In genomic region chr5:24786108-24786507, GRCh38 we compare ENCODE assay signal across 29 cellular contexts.
DNase-seq lines count a peak whose midpoint lies in the region; ATAC-seq, FAIRE-seq and TF ChIP-seq lines count a peak whose summit lies in the region.
"Had no signal": no experiment of that assay in that cellular context is flagged by ENCODE, and none has a peak within 500 bp of the region (broad histone marks: within the 10 kb centered on the region; RNA-seq: fewer than 3 reads in every experiment).

No MANE protein-coding gene starts in this region.

- no peaks in the 10 kb centered on the region for H3K9me3 Mint-ChIP-seq in GM23338

- no peaks in the 10 kb centered on the region for H3K79me2 ChIP-seq in GM23338 (replicated peaks; ENCODE audit: insufficient read depth)
- H3K79me2 ChIP-seq in SU-DHL-6 (ENCODE audit: insufficient read depth, low read length), result no peaks in the 10 kb centered on the region
- H3K79me2 ChIP-seq in H1 (ENCODE audit: control insufficient read depth in 1 of 2, insufficient read depth in 2 of 2, low read length in 2 of 2), result no peaks in the 10 kb centered on the region

- H2BK120ac ChIP-seq in H1 (replicated peaks; ENCODE audit: low read depth, low read length) (no peak overlapping the region), neuronal stem cell (ENCODE audit: low read depth, low read length) (no peak overlapping the region)

- H3K9ac ChIP-seq in SU-DHL-6 (ENCODE audit: low read length), result no peak overlapping the region
- no peak overlapping the region for H3K9ac ChIP-seq in H1 (replicated peaks in 1 of 4; ENCODE audit: extremely low read depth in 1 of 4, low read depth in 3 of 4, low read length in 3 of 4)
- H3K9ac ChIP-seq in neuronal stem cell (ENCODE audit: low read depth, low read length, poor library complexity), result no peak overlapping the region
- H3K9ac ChIP-seq in kidney (ENCODE audit: low read length in 2 of 2), result no peak overlapping the region
- H3K9ac ChIP-seq: BLaER1 had no signal

- POLR2A ChIA-PET in H1 (lab: Charles Lee; ENCODE audit: partially characterized antibody), result no interaction called here

- no peaks in the 10 kb centered on the region for H3K27me3 ChIP-seq in GM23338 (ENCODE audit: insufficient read depth)
- no peaks in the 10 kb centered on the region for H3K27me3 ChIP-seq in SU-DHL-6 (ENCODE audit: low read length)
- H3K27me3 ChIP-seq in H1 (replicated peaks in 1 of 4; ENCODE audit: control insufficient read depth in 3 of 4, extremely low read depth in 1 of 4, insufficient read depth in 3 of 4, low read length in 3 of 4), result no peaks in the 10 kb centered on the region
- no peaks in the 10 kb centered on the region for H3K27me3 ChIP-seq in neuronal stem cell (ENCODE audit: control insufficient read depth in 3 of 3, insufficient read depth in 3 of 3, low read depth in 1 of 3, low read length in 3 of 3)
- H3K27me3 ChIP-seq: BE2C, BLaER1 had no signal

- H2AK5ac ChIP-seq in H1 (ENCODE audit: low read depth, low read length), result no peak overlapping the region
- no peak overlapping the region for H2AK5ac ChIP-seq in neuronal stem cell (ENCODE audit: low read depth, low read length)

- peaks cover 5% of the 10 kb centered on the region; the same call in 2 of the 3 replicates for H3K4me1 Mint-ChIP-seq in GM23338
- H3K4me1 Mint-ChIP-seq: CD14-positive monocyte; CD4-positive, alpha-beta memory T cell; CD4-positive, CD25-positive, alpha-beta regulatory T cell; CD8-positive, alpha-beta memory T cell had no signal

- H4K20me1 ChIP-seq in GM23338 (replicated peaks; ENCODE audit: insufficient read depth) (no peaks in the 10 kb centered on the region), SU-DHL-6 (ENCODE audit: low read depth, low read length) (no peaks in the 10 kb centered on the region), H1 (replicated peaks in 1 of 2; ENCODE audit: control insufficient read depth in 1 of 2, insufficient read depth in 2 of 2, low read length in 2 of 2) (no peaks in the 10 kb centered on the region)
- H4K20me1 ChIP-seq: BLaER1 had no signal

- peak; percentile 74 for ATAC-seq in GM23338
- ATAC-seq in HG03571 (IDR thresholded peaks at IDR 0.05; ENCODE audit: unreplicated experiment), result no peak
- no peak for ATAC-seq in GM18511 (IDR thresholded peaks at IDR 0.05; ENCODE audit: unreplicated experiment)
- ATAC-seq: GM12878 had no signal

- no peak for TF ChIP-seq EP300 in H1 (IDR thresholded peaks at IDR 0.05; ENCODE audit: borderline replicate concordance in 1 of 2, low read depth in 2 of 2, low read length in 2 of 2)

- H2BK20ac ChIP-seq in H1 (ENCODE audit: low read length), result no peak overlapping the region

- H3K23me2 ChIP-seq in H1 (ENCODE audit: low read depth, low read length), result no peaks in the 10 kb centered on the region

- CTCF ChIA-PET in H1 (lab: Charles Lee; ENCODE audit: partially characterized antibody), result no interaction called here

- H3F3A ChIP-seq in GM23338 (replicated peaks; ENCODE audit: low read depth) (no peaks in the 10 kb centered on the region), SU-DHL-6 (ENCODE audit: insufficient read depth) (no peaks in the 10 kb centered on the region)

- H3K18ac ChIP-seq in H1 (ENCODE audit: extremely low read depth, low read length) (no peak overlapping the region), neuronal stem cell (ENCODE audit: low read length) (no peak overlapping the region)

- peaks cover under 1% of the 10 kb centered on the region for H3K27me3 Mint-ChIP-seq in GM23338 (ENCODE audit: insufficient read depth, low read depth, poor library complexity)
- H3K27me3 Mint-ChIP-seq: CD4-positive, alpha-beta memory T cell; CD4-positive, CD25-positive, alpha-beta regulatory T cell had no signal

- TF ChIP-seq RAD21 in H1 (IDR thresholded peaks at IDR 0.05 in 1 of 2, conservative IDR thresholded peaks at IDR 0.05 in 1 of 2; ENCODE audit: low read depth in 2 of 2, low read length in 2 of 2), result no peak

- H2BK12ac ChIP-seq in H1 (ENCODE audit: low read depth, low read length) (no peak overlapping the region), neuronal stem cell (ENCODE audit: low read length) (no peak overlapping the region)

- H3K27ac ChIP-seq in GM23338 (ENCODE audit: low read depth) (no peak overlapping the region), SU-DHL-6 (ENCODE audit: low read depth, low read length) (no peak overlapping the region), H1 (ENCODE audit: low read depth, low read length) (no peak overlapping the region), neuronal stem cell (replicated peaks; ENCODE audit: low read length) (no peak overlapping the region), kidney (ENCODE audit: low read depth in 2 of 2, low read length in 2 of 2) (no peak overlapping the region)
- H3K27ac ChIP-seq: BLaER1 had no signal

- no peak overlapping the region for H3K56ac ChIP-seq in H1 (replicated peaks; ENCODE audit: insufficient read length, low read depth, low read length)

- H3K36me3 Mint-ChIP-seq in GM23338 (ENCODE audit: low read depth), result no peaks in the 10 kb centered on the region
- H3K36me3 Mint-ChIP-seq: CD14-positive monocyte; CD4-positive, alpha-beta memory T cell; CD4-positive, CD25-positive, alpha-beta regulatory T cell; CD8-positive, alpha-beta memory T cell had no signal

- H3K36me3 ChIP-seq in GM23338 (ENCODE audit: insufficient read depth), result no peaks in the 10 kb centered on the region
- 0 out of 2 replicates have a peak, but pooled peaks cover 5% of the 10 kb centered on the region for H3K36me3 ChIP-seq in SU-DHL-6 (ENCODE audit: low read length)
- H3K36me3 ChIP-seq in H1 (ENCODE audit: control insufficient read depth in 2 of 4, insufficient read depth in 4 of 4, low read length in 3 of 4), result no peaks in the 10 kb centered on the region
- H3K36me3 ChIP-seq in neuronal stem cell (replicated peaks in 1 of 2; ENCODE audit: control insufficient read depth in 2 of 2, insufficient read depth in 2 of 2, low read length in 2 of 2), result no peaks in the 10 kb centered on the region
- H3K36me3 ChIP-seq in kidney (ENCODE audit: control insufficient read depth in 1 of 2, insufficient read depth in 2 of 2, low read length in 2 of 2), result no peaks in the 10 kb centered on the region
- H3K36me3 ChIP-seq: BE2C, BLaER1 had no signal

- H3K14ac ChIP-seq in H1 (ENCODE audit: insufficient read length) (no peak overlapping the region), neuronal stem cell (ENCODE audit: low read length) (no peak overlapping the region)

- H3K4me3 ChIP-seq in GM23338 (no peak overlapping the region), SU-DHL-6 (ENCODE audit: insufficient read depth, low read length, poor library complexity, severe bottlenecking) (no peak overlapping the region), H1 (ENCODE audit: extremely low read depth in 1 of 4, insufficient read depth in 2 of 4, low read depth in 3 of 4, low read length in 4 of 4) (no peak overlapping the region), neuronal stem cell (ENCODE audit: low read length in 2 of 2) (no peak overlapping the region), kidney (ENCODE audit: low read length in 2 of 2) (no peak overlapping the region)
- H3K4me3 ChIP-seq: BLaER1, GM12878 had no signal

- 82% methylated on average over 4 of the region's 4 CpGs; no CpG with 5 or more reads in 1 of the 2 experiments for WGBS in H1 (ENCODE audit: extremely low coverage in 1 of 2, insufficient coverage in 1 of 2, insufficient read length in 1 of 2, insufficient replicate concordance in 2 of 2, low coverage in 1 of 2, low lambda C conversion rate in 2 of 2, missing lambda C conversion rate in 1 of 2), 2 experiments
- no CpG with 5 or more reads among the region's 4 CpGs for WGBS in neuronal stem cell (ENCODE audit: extremely low coverage in 2 of 2, insufficient read length in 2 of 2, insufficient replicate concordance in 1 of 2), 2 donors

- H3K23ac ChIP-seq in H1 (ENCODE audit: insufficient read length) (no peak overlapping the region), neuronal stem cell (ENCODE audit: low read depth, low read length, poor library complexity) (no peak overlapping the region)

- no peak overlapping the region for H3K27ac Mint-ChIP-seq in GM23338
- H3K27ac Mint-ChIP-seq: CD14-positive monocyte; CD4-positive, alpha-beta memory T cell; CD4-positive, CD25-positive, alpha-beta regulatory T cell; CD8-positive, alpha-beta memory T cell had no signal

- H3K4ac ChIP-seq in H1 (replicated peaks; ENCODE audit: insufficient read length, low read depth, low read length), result no peak overlapping the region
- no peak overlapping the region for H3K4ac ChIP-seq in neuronal stem cell (ENCODE audit: low read length)

- H4K8ac ChIP-seq in H1 (ENCODE audit: extremely low read depth, insufficient read depth, low read length) (no peak overlapping the region), neuronal stem cell (ENCODE audit: low read depth, low read length) (no peak overlapping the region)

- no peak overlapping the region for H3K4me3 Mint-ChIP-seq in GM23338
- H3K4me3 Mint-ChIP-seq: CD14-positive monocyte; CD4-positive, alpha-beta memory T cell; CD4-positive, CD25-positive, alpha-beta regulatory T cell; CD8-positive, alpha-beta memory T cell had no signal

- no peak overlapping the region for H2BK5ac ChIP-seq in H1 (ENCODE audit: low read depth, low read length)
- no peak overlapping the region for H2BK5ac ChIP-seq in neuronal stem cell (ENCODE audit: low read length)

- no peaks in the 10 kb centered on the region for H3K9me2 ChIP-seq in GM23338 (ENCODE audit: insufficient read depth)
- H3K9me2 ChIP-seq in SU-DHL-6 (replicated peaks; ENCODE audit: insufficient read depth, low read length), result no peaks in the 10 kb centered on the region

- FAIRE-seq in H1 (lab: Jason Lieb, UNC), result peak; percentile 24
- FAIRE-seq in kidney (lab: Jason Lieb, UNC), result no peak
- FAIRE-seq: GM12878, GM12892, GM18507, GM19239 had no signal

- H3K9me3 ChIP-seq in SU-DHL-6 (ENCODE audit: insufficient read depth, low read length) (no peaks in the 10 kb centered on the region; the same call in 1 of the 2 replicates), H1 (ENCODE audit: insufficient read depth in 2 of 2, low read depth in 1 of 2, low read length in 1 of 2) (no peaks in the 10 kb centered on the region), neuronal stem cell (replicated peaks in 1 of 2; ENCODE audit: control insufficient read depth in 2 of 2, insufficient read depth in 1 of 2, low read depth in 1 of 2, low read length in 2 of 2) (no peaks in the 10 kb centered on the region), kidney (ENCODE audit: control insufficient read depth in 1 of 2, low read length in 2 of 2) (no peaks in the 10 kb centered on the region)
- H3K9me3 ChIP-seq: BE2C, BLaER1 had no signal

- TF ChIP-seq CTCF in GM23338 (conservative IDR thresholded peaks at IDR 0.05; ENCODE audit: low read depth in 2 of 2) (no peak), SU-DHL-6 (IDR thresholded peaks at IDR 0.05; ENCODE audit: insufficient read depth, low read length, poor library complexity, severe bottlenecking) (no peak), H1 (IDR thresholded peaks at IDR 0.05; ENCODE audit: control extremely low read depth in 1 of 3, insufficient read depth in 1 of 3, low read depth in 1 of 3, low read length in 3 of 3) (no peak), kidney (IDR thresholded peaks at IDR 0.05; ENCODE audit: borderline replicate concordance, extremely low read depth, insufficient read depth) (no peak)

- DNase-seq in GM23338 (ENCODE audit: low spot score) (peak; percentile 11), H1 (ENCODE audit: low read depth in 1 of 2, low spot score in 2 of 2) (no peak), neuronal stem cell (ENCODE audit: low spot score) (no peak), NCI-H2171 (lab: John Stamatoyannopoulos, UW) (no peak), kidney (no peak)
- DNase-seq: 8988T; ACHN; BE2C; C1 segment of cervical spinal cord; CD4-positive, alpha-beta memory T cell; CD4-positive, CD25-positive, alpha-beta regulatory T cell; CD8-positive, alpha-beta memory T cell; COR-L47; DMS 273 treated with DMSO at 0.1 percent for 48 hours; DMS153; DMS53; DMS79; DND-41; EL; GDM1 had no signal

- no peak for TF ChIP-seq POLR2A in H1 (IDR thresholded peaks at IDR 0.05; ENCODE audit: control extremely low read depth in 1 of 2, low read depth in 2 of 2, low read length in 2 of 2)

- H3K79me1 ChIP-seq in H1 (ENCODE audit: low read depth, low read length) (no peaks in the 10 kb centered on the region), neuronal stem cell (ENCODE audit: low read depth, low read length) (no peaks in the 10 kb centered on the region)

- H3K4me2 ChIP-seq in GM23338 (no peak overlapping the region), SU-DHL-6 (ENCODE audit: low read depth, low read length, poor library complexity, severe bottlenecking) (no peak overlapping the region), H1 (ENCODE audit: insufficient read depth in 1 of 2, low read depth in 2 of 2, low read length in 2 of 2) (no peak overlapping the region), neuronal stem cell (ENCODE audit: insufficient read depth, low read length, poor library complexity, severe bottlenecking) (no peak overlapping the region)
- H3K4me2 ChIP-seq: BLaER1 had no signal

- no peaks in the 10 kb centered on the region for H3K4me1 ChIP-seq in GM23338 (ENCODE audit: insufficient read depth)
- H3K4me1 ChIP-seq in H1 (replicated peaks in 1 of 4; ENCODE audit: control insufficient read depth in 3 of 4, insufficient read depth in 4 of 4, low read length in 3 of 4), result no peaks in the 10 kb centered on the region
- H3K4me1 ChIP-seq in neuronal stem cell (ENCODE audit: control insufficient read depth in 2 of 2, insufficient read depth in 1 of 2, low read depth in 1 of 2, low read length in 2 of 2), result peaks cover 3 to 5% of the 10 kb centered on the region in 2 donors
- H3K4me1 ChIP-seq in kidney (ENCODE audit: control insufficient read depth in 1 of 2, insufficient read depth in 1 of 2, low read depth in 1 of 2, low read length in 2 of 2), result no peaks in the 10 kb centered on the region
- H3K4me1 ChIP-seq: BE2C, BLaER1 had no signal

- intact Hi-C loops in kidney (cut with DNase I), result no loop called here

- H2BK15ac ChIP-seq in H1 (ENCODE audit: low read length), result no peak overlapping the region
- no peak overlapping the region for H2BK15ac ChIP-seq in neuronal stem cell (ENCODE audit: low read length)

- no peak overlapping the region for H4K5ac ChIP-seq in H1 (ENCODE audit: insufficient read length, low read depth, low read length)

- peak overlapping the region; percentile 20; the same call in 1 of the 2 replicates for H2AFZ ChIP-seq in GM23338
- peak overlapping the region; percentile 4 for H2AFZ ChIP-seq in SU-DHL-6 (ENCODE audit: low read depth, low read length, severe bottlenecking)
- no peak overlapping the region for H2AFZ ChIP-seq in H1 (ENCODE audit: low read length)
- peak overlapping the region; percentile 28 for H2AFZ ChIP-seq in neuronal stem cell (ENCODE audit: low read length)

- no peak overlapping the region for H4K91ac ChIP-seq in H1 (replicated peaks; ENCODE audit: insufficient read length, low read length)
- no peak overlapping the region for H4K91ac ChIP-seq in neuronal stem cell (ENCODE audit: low read depth, low read length, poor library complexity)
